Comparison of ENCODE assay signal across 8 cellular contexts in genomic region chr22:18110944-18111758, GRCh38. TPM values are rescaled to one million over a fixed set of nuclear protein-coding genes. Genes with fewer than 3 reads are reported as not detected.
DNase-seq lines count a peak whose midpoint lies in the region; ATAC-seq, FAIRE-seq and TF ChIP-seq lines count a peak whose summit lies in the region.
"Had no signal": no experiment of that assay in that cellular context is flagged by ENCODE, and none has a peak within 500 bp of the region (broad histone marks: within the 10 kb centered on the region; RNA-seq: fewer than 3 reads in every experiment).

No MANE protein-coding gene starts in this region.

- intact Hi-C loops in stomach (cut with DNase I; ENCODE audit: low total_unique reads): no loop called here

- H3K4me3 ChIP-seq in HUES6 (ENCODE audit: low read depth, low read length) (peak overlapping the region; percentile 63), astrocyte of the spinal cord (ENCODE audit: low read depth, low read length) (peak overlapping the region; percentile 22), keratinocyte (ENCODE audit: control insufficient read depth in 2 of 3, extremely low read depth in 1 of 3, insufficient read depth in 2 of 3, low read depth in 1 of 3, low read length in 3 of 3) (peak overlapping the region; percentile 13 to 49 (median 14)), stomach (peak overlapping the region; percentile 49 to 70 (median 54))

- no peak overlapping the region for H2AFZ ChIP-seq in keratinocyte (ENCODE audit: control insufficient read depth, low read length)

- H3K27ac ChIP-seq in HUES6 (ENCODE audit: low read depth, low read length) (no peak overlapping the region), keratinocyte (ENCODE audit: control insufficient read depth, insufficient read depth, low read length) (no peak overlapping the region), stomach (peak overlapping the region in 2 of 5 donors; percentile 22 to 42)

- ATAC-seq in GM18502 (IDR thresholded peaks at IDR 0.05; ENCODE audit: poor library complexity, unreplicated experiment): no peak

- DNase-seq in astrocyte of the spinal cord (ENCODE audit: low read depth, low spot score) (no peak), keratinocyte (ENCODE audit: low read depth, low spot score) (no peak), stomach (no peak), globus pallidus (ENCODE audit: low spot score) (no peak)
- DNase-seq in stimulated activated CD4-positive, alpha-beta T cell treated with anti-CD3 and anti-CD28 coated beads, Interleukin-4, amount 100 ng/mL, for 4 hours: no peak
- DNase-seq: NCI-H446 treated with DMSO at 0.1 percent for 48 hours had no signal

- no peaks in the 10 kb centered on the region for H3K9me1 ChIP-seq in keratinocyte (ENCODE audit: control insufficient read depth, extremely low read depth, insufficient read depth, low read length)

- H3K9me3 ChIP-seq in HUES6 (ENCODE audit: control insufficient read depth, insufficient read depth, low read depth, low read length) (peaks cover 3% of the 10 kb centered on the region; the same call in 1 of the 2 replicates), keratinocyte (ENCODE audit: control insufficient read depth, low read depth, low read length) (no peaks in the 10 kb centered on the region), stomach (no peaks in the 10 kb centered on the region)

- H3K79me2 ChIP-seq in keratinocyte (ENCODE audit: control insufficient read depth, insufficient read depth, low read length): no peaks in the 10 kb centered on the region

- FAIRE-seq in keratinocyte (lab: Jason Lieb, UNC): no peak

- H3K9ac ChIP-seq in HUES6 (ENCODE audit: low read length): peak overlapping the region; percentile 38
- no peak overlapping the region for H3K9ac ChIP-seq in keratinocyte (ENCODE audit: control insufficient read depth, extremely low read depth, insufficient read depth, low read length)

- in situ Hi-C loops in astrocyte of the spinal cord (cut with HindIII; ENCODE audit: low sequenced_read_pairs): no loop called here

- WGBS in stomach, 5 donors: 13 to 21% (median 17%) methylated on average over 25 to 41 of the region's 41 CpGs

- dilution Hi-C loops in keratinocyte (cut with MboI; ENCODE audit: extremely low pct_ligation_motif_present, low sequenced_read_pairs): no loop called here

- H3K36me3 ChIP-seq in HUES6 (ENCODE audit: control insufficient read depth, insufficient read depth, low read length) (no peaks in the 10 kb centered on the region), keratinocyte (ENCODE audit: control insufficient read depth in 2 of 2, extremely low read depth in 1 of 2, insufficient read depth in 2 of 2, low read length in 2 of 2) (no peaks in the 10 kb centered on the region), stomach (no peaks in the 10 kb centered on the region)

- TF ChIP-seq EP300 in stomach (IDR thresholded peaks at IDR 0.05): no peak

- H4K20me1 ChIP-seq in keratinocyte (ENCODE audit: control insufficient read depth, extremely low read depth, insufficient read depth, low read length): peaks cover 2% of the 10 kb centered on the region

- H3K4me2 ChIP-seq in keratinocyte (ENCODE audit: control insufficient read depth, extremely low read depth, insufficient read depth, low read depth, low read length): peak overlapping the region; percentile 67

- TF ChIP-seq CTCF in astrocyte of the spinal cord (IDR thresholded peaks at IDR 0.05; ENCODE audit: low read depth, low read length) (no peak), keratinocyte (optimal IDR thresholded peaks at IDR 0.05 in 1 of 3, IDR thresholded peaks at IDR 0.05 in 1 of 3, conservative IDR thresholded peaks at IDR 0.05 in 1 of 3; ENCODE audit: extremely low read depth in 1 of 3, insufficient read depth in 2 of 3, low read length in 3 of 3) (no peak), stomach (IDR thresholded peaks at IDR 0.05) (no peak)

- H3K27me3 ChIP-seq in HUES6 (ENCODE audit: control insufficient read depth, insufficient read depth, low read length) (peaks cover 39% of the 10 kb centered on the region), keratinocyte (ENCODE audit: control insufficient read depth, extremely low read depth, insufficient read depth, low read length) (peaks cover 28% of the 10 kb centered on the region), stomach (peaks cover 0 to 30% (median 20%) of the 10 kb centered on the region in 3 donors)

- H3K4me1 ChIP-seq in HUES6 (ENCODE audit: control insufficient read depth, insufficient read depth, low read length) (peaks cover 10% of the 10 kb centered on the region; the same call in 1 of the 2 replicates), keratinocyte (ENCODE audit: control insufficient read depth, extremely low read depth, insufficient read depth, low read length) (peaks cover 5% of the 10 kb centered on the region), stomach (peaks cover 21 to 32% (median 23%) of the 10 kb centered on the region in 4 donors)

- no peak for TF ChIP-seq POLR2A in stomach (IDR thresholded peaks at IDR 0.05)

RNA-seq across cellular contexts. Expression of gene TUBA8, which starts 0.5 kb away (rescaled TPM):
- polyA plus RNA-seq in keratinocyte (0.35 to 0.49 TPM (median 0.41 TPM) in 3 replicates), stomach (1 to 10 TPM; 3.1 to 4.1 (median 3.5) TPM)
- 0.24 TPM for polyA plus RNA-seq in keratinocyte (2011; ENCODE audit: low read depth)
- polyA plus RNA-seq in keratinocyte (2011; cell fraction: cytosol; rRNA removed): 0.42 and 0.43 TPM in 2 replicates
- polyA plus RNA-seq in keratinocyte (2011; cell fraction: nucleus; rRNA removed): 0.65 and 1.5 TPM in 2 replicates
- polyA plus RNA-seq in keratinocyte (2012; ENCODE audit: low replicate concordance): 0.24 and 0.51 TPM in 2 replicates
- polyA minus RNA-seq in keratinocyte: 0.76 to 0.86 TPM in 2 of 3 replicates, not detected in the other
- not detected for polyA minus RNA-seq in keratinocyte (2011; cell fraction: cytosol; rRNA and poly(A)+ RNA removed)
- polyA minus RNA-seq in keratinocyte (2011; cell fraction: nucleus; rRNA and poly(A)+ RNA removed): 0.93 and 1.2 TPM in 2 replicates
- total RNA-seq in stomach: not detected

RNA-seq across cellular contexts. Expression of gene PEX26, which starts 33.4 kb away (rescaled TPM):
- polyA plus RNA-seq in keratinocyte (20.8 to 25.7 TPM (median 23.0 TPM) in 3 replicates), stomach (10 to 100 TPM in 2 of 3 donors, 1 to 10 TPM in 1; 6.7 to 20.5 (median 12.7) TPM)
- 1.5 TPM for polyA plus RNA-seq in keratinocyte (2011; ENCODE audit: low read depth)
- 23.0 and 25.0 TPM in 2 replicates for polyA plus RNA-seq in keratinocyte (2011; cell fraction: cytosol; rRNA removed)
- 27.1 and 31.4 TPM in 2 replicates for polyA plus RNA-seq in keratinocyte (2011; cell fraction: nucleus; rRNA removed)
- 9.4 and 31.3 TPM in 2 replicates for polyA plus RNA-seq in keratinocyte (2012; ENCODE audit: low replicate concordance)
- 36.8 to 71.0 TPM (median 38.8 TPM) in 3 replicates for polyA minus RNA-seq in keratinocyte
- 22.3 TPM for polyA minus RNA-seq in keratinocyte (2011; cell fraction: cytosol; rRNA and poly(A)+ RNA removed)
- 13.1 and 20.6 TPM in 2 replicates for polyA minus RNA-seq in keratinocyte (2011; cell fraction: nucleus; rRNA and poly(A)+ RNA removed)
- total RNA-seq in stomach: 100 to 1,000 TPM in 1 of 5 donors, 10 to 100 TPM in 4; 11.7 to 564 (median 17.9) TPM

RNA-seq across cellular contexts. Expression of gene USP18, which starts 38.8 kb away (rescaled TPM):
- polyA plus RNA-seq in keratinocyte (6.2 to 14.8 TPM (median 7.0 TPM) in 3 replicates), stomach (1 to 10 TPM; 5.4 to 9.6 (median 5.8) TPM)
- 0.25 TPM for polyA plus RNA-seq in keratinocyte (2011; ENCODE audit: low read depth)
- polyA plus RNA-seq in keratinocyte (2011; cell fraction: cytosol; rRNA removed): 6.1 and 6.8 TPM in 2 replicates
- 5.3 and 5.9 TPM in 2 replicates for polyA plus RNA-seq in keratinocyte (2011; cell fraction: nucleus; rRNA removed)
- polyA plus RNA-seq in keratinocyte (2012; ENCODE audit: low replicate concordance): 0.42 and 9.1 TPM in 2 replicates
- polyA minus RNA-seq in keratinocyte: 4.0 to 9.0 TPM (median 4.3 TPM) in 3 replicates
- 1.5 TPM for polyA minus RNA-seq in keratinocyte (2011; cell fraction: cytosol; rRNA and poly(A)+ RNA removed)
- polyA minus RNA-seq in keratinocyte (2011; cell fraction: nucleus; rRNA and poly(A)+ RNA removed): 1.6 and 1.9 TPM in 2 replicates
- 1 to 10 TPM in 3 of 5 donors, under 1 TPM in 1, not detected in 1; 0.29 to 5.1 (median 2.9) TPM for total RNA-seq in stomach
